8 cellular contexts compared by ENCODE assay signal in the genomic region with DNA sequence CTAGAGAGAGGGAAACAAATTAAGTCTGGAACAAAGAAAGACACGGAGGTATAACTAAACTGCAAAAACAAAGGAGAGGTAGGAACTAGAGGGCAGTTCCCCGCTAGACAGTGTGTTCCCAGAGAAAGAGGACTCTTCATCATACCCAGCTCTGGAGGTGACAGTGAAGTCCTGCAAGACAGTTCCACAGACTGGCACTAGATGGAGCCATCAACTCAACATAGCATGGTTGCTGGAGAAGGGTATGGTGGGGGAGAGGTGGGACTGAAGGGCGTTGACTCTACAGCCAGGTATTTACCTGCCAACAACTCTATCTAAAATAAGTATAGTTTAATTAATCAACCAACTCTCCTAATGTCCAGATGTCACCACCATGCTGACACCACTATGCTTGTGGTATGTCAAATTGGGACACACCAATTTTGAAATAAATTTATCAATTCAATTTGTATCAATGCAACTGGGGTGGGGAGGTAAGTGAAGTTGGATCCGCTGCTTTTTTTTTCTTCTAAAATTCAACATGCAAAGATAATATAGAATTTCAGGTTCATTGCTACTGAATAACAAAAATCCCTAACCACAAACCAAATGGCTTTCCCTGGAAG. TPM values are rescaled to one million over a fixed set of nuclear protein-coding genes. Genes with fewer than 3 reads are reported as not detected.
DNase-seq lines count a peak whose midpoint lies in the region; ATAC-seq and TF ChIP-seq lines count a peak whose summit lies in the region.

No MANE protein-coding gene starts in this region.

- H3K79me1 ChIP-seq in mesendoderm (ENCODE audit: low read length), result no peaks in the 10 kb centered on the region

- peaks cover 0 to 1% of the 10 kb centered on the region in 2 donors for H3K27me3 Mint-ChIP-seq in CD8-positive, alpha-beta memory T cell
- no peaks in the 10 kb centered on the region for H3K27me3 Mint-ChIP-seq in MCF 10A (ENCODE audit: insufficient read depth, unreplicated experiment)

- no peak overlapping the region for H3K27ac ChIP-seq in CD8-positive, alpha-beta memory T cell (ENCODE audit: low read depth, low read length)
- H3K27ac ChIP-seq in HL-60 (replicated peaks) (no peak overlapping the region), mesendoderm (ENCODE audit: low read depth, low read length) (no peak overlapping the region), tibial nerve (peak overlapping the region in 1 of 4 donors; percentile 71)

- no peak overlapping the region for H4K5ac ChIP-seq in mesendoderm (ENCODE audit: low read length)

- TF ChIP-seq POLR2A in tibial nerve (IDR thresholded peaks at IDR 0.05), result no peak

- H2BK120ac ChIP-seq in mesendoderm (ENCODE audit: low read depth, low read length), result no peak overlapping the region

- peaks cover 0 to 13% (median 2%) of the 10 kb centered on the region in 3 donors for H3K36me3 Mint-ChIP-seq in CD8-positive, alpha-beta memory T cell
- H3K36me3 Mint-ChIP-seq in MCF 10A (ENCODE audit: insufficient read depth, unreplicated experiment), result no peaks in the 10 kb centered on the region

- ATAC-seq in HG03175 (IDR thresholded peaks at IDR 0.05; ENCODE audit: unreplicated experiment), result no peak
- no peak for ATAC-seq in HG03159 (IDR thresholded peaks at IDR 0.05; ENCODE audit: unreplicated experiment)

- H3K27me3 ChIP-seq in CD8-positive, alpha-beta memory T cell (ENCODE audit: insufficient read depth, low read length, poor library complexity, severe bottlenecking), result no peaks in the 10 kb centered on the region
- H3K27me3 ChIP-seq in HL-60 (ENCODE audit: insufficient read depth, poor library complexity, severe bottlenecking) (no peaks in the 10 kb centered on the region), mesendoderm (ENCODE audit: insufficient read depth, low read length, poor library complexity) (no peaks in the 10 kb centered on the region), tibial nerve (no peaks in the 10 kb centered on the region)

- POLR2A ChIA-PET in CD8-positive, alpha-beta memory T cell (lab: Charles Lee), result no interaction called here
- POLR2A ChIA-PET in MCF 10A (lab: Yijun Ruan, JAX), result interaction anchor here (0.7 to 4.0 kb wide), 7 partner anchors 9 to 199 kb away, joined by 3 to 47 read pairs (median 4); a partner anchor contains a TSS

- H4K8ac ChIP-seq in mesendoderm (ENCODE audit: low read depth, low read length), result no peak overlapping the region

- H3K79me2 ChIP-seq in mesendoderm (ENCODE audit: control insufficient read depth, insufficient read depth, low read length), result no peaks in the 10 kb centered on the region

- H3K4ac ChIP-seq in mesendoderm (ENCODE audit: low read depth, low read length), result no peak overlapping the region

- no peak overlapping the region for H2BK15ac ChIP-seq in mesendoderm (replicated peaks; ENCODE audit: low read depth)

- CTCF ChIA-PET in CD8-positive, alpha-beta memory T cell (lab: Charles Lee), result interaction anchor here (0.8 to 3.7 kb wide), 8 partner anchors 8 to 192 kb away, joined by 3 to 17 read pairs (median 4); no protein-coding TSS in a partner anchor
- CTCF ChIA-PET in MCF 10A (lab: Yijun Ruan, JAX), result interaction anchor here (0.5 to 6.9 kb wide), 16 partner anchors 8 to 346 kb away, joined by 3 to 54 read pairs (median 3); no protein-coding TSS in a partner anchor

- no TSS peak for BruUV-seq in MCF 10A (replicated peaks; lab: Mats Ljungman, UMichigan)

- peaks cover 3 to 7% (median 6%) of the 10 kb centered on the region in 5 donors for H3K9me3 Mint-ChIP-seq in CD8-positive, alpha-beta memory T cell
- peaks cover 8% of the 10 kb centered on the region for H3K9me3 Mint-ChIP-seq in MCF 10A (ENCODE audit: unreplicated experiment)

- no peak for TF ChIP-seq EP300 in tibial nerve (IDR thresholded peaks at IDR 0.05)

- peaks cover 52 to 86% (median 77%) of the 10 kb centered on the region in 3 donors for H3K4me1 Mint-ChIP-seq in CD8-positive, alpha-beta memory T cell
- H3K4me1 Mint-ChIP-seq in MCF 10A (ENCODE audit: insufficient read depth, unreplicated experiment), result peaks cover 9% of the 10 kb centered on the region

- WGBS in mesendoderm (ENCODE audit: extremely low coverage, insufficient coverage, low lambda C conversion rate), result no CpG with 5 or more reads among the region's 4 CpGs
- 88 to 90% methylated on average over 4 of the region's 4 CpGs for whole genome bisulfite sequencing in tibial nerve, 2 donors

- H3K23ac ChIP-seq in mesendoderm (ENCODE audit: low read length), result no peak overlapping the region

- peaks cover 73% of the 10 kb centered on the region for H3K4me1 ChIP-seq in CD8-positive, alpha-beta memory T cell (ENCODE audit: insufficient read depth, low read length)
- no peaks in the 10 kb centered on the region for H3K4me1 ChIP-seq in mesendoderm (ENCODE audit: control insufficient read depth, low read depth, low read length)
- H3K4me1 ChIP-seq in tibial nerve, result peaks cover 0 to 46% (median 19%) of the 10 kb centered on the region in 4 donors

- peak in 3 of 5 donors; percentile 24 to 53 (median 52) for DNase-seq in CD8-positive, alpha-beta memory T cell
- peak in 1 of 2 experiments; percentile 58 for DNase-seq in HL-60 (ENCODE audit: low read depth in 1 of 2, low spot score in 1 of 2)
- DNase-seq in SW 1271 (lab: John Stamatoyannopoulos, UW), result peak; percentile 15 to 34
- peak; percentile 69 for DNase-seq in MCF 10A (ENCODE audit: unreplicated experiment)
- DNase-seq in mesendoderm, result peak; percentile 94
- no peak for DNase-seq in tibial nerve (ENCODE audit: low spot score in 2 of 2)

- intact Hi-C loops in MCF 10A (cut with micrococcal nuclease), result loop anchor here (1.0 to 10.0 kb wide), 3 partner anchors 72 to 192 kb away; no protein-coding TSS in a partner anchor

- no peak overlapping the region for H3K4me2 ChIP-seq in mesendoderm (ENCODE audit: low read length)

- peak overlapping the region in 7 of 8 donors; percentile 21 to 95 (median 72) for H3K27ac Mint-ChIP-seq in CD8-positive, alpha-beta memory T cell
- H3K27ac Mint-ChIP-seq in MCF 10A (ENCODE audit: low read depth, unreplicated experiment), result no peak overlapping the region

- peak overlapping the region; percentile 59 for H3K4me3 ChIP-seq in CD8-positive, alpha-beta memory T cell (ENCODE audit: low read length)
- no peak overlapping the region for H3K4me3 ChIP-seq in HL-60 (replicated peaks; ENCODE audit: insufficient read depth, low read length)
- H3K4me3 ChIP-seq in mesendoderm (ENCODE audit: low read length), result no peak overlapping the region
- no peak overlapping the region for H3K4me3 ChIP-seq in tibial nerve

- no peak overlapping the region for H3K18ac ChIP-seq in mesendoderm (ENCODE audit: low read length)

- TF ChIP-seq CTCF in HL-60 (IDR thresholded peaks at IDR 0.05; ENCODE audit: insufficient read depth, low read length), result peak; percentile 65
- TF ChIP-seq CTCF in MCF 10A (IDR thresholded peaks at IDR 0.05; ENCODE audit: unreplicated experiment), result peak; percentile 64
- peak; percentile 11 to 45 (median 28) for TF ChIP-seq CTCF in tibial nerve (IDR thresholded peaks at IDR 0.05)

- no peaks in the 10 kb centered on the region for H3K36me3 ChIP-seq in CD8-positive, alpha-beta memory T cell (ENCODE audit: insufficient read depth, low read length)
- H3K36me3 ChIP-seq in mesendoderm (ENCODE audit: control insufficient read depth, insufficient read depth, low read length), result no peaks in the 10 kb centered on the region
- H3K36me3 ChIP-seq in tibial nerve, result no peaks in the 10 kb centered on the region

- peak overlapping the region in 6 of 7 donors; percentile 19 to 91 (median 38) for H3K4me3 Mint-ChIP-seq in CD8-positive, alpha-beta memory T cell
- H3K4me3 Mint-ChIP-seq in MCF 10A (ENCODE audit: unreplicated experiment), result no peak overlapping the region

- H3K56ac ChIP-seq in mesendoderm (ENCODE audit: low read length), result no peak overlapping the region

- no peaks in the 10 kb centered on the region for H3K9me3 ChIP-seq in CD8-positive, alpha-beta memory T cell (ENCODE audit: low read length)
- H3K9me3 ChIP-seq in tibial nerve, result no peaks in the 10 kb centered on the region

- H2AK5ac ChIP-seq in mesendoderm (ENCODE audit: low read length), result no peak overlapping the region

- no peak overlapping the region for H3K9ac ChIP-seq in mesendoderm (ENCODE audit: low read length)

- H2BK5ac ChIP-seq in mesendoderm (ENCODE audit: low read length), result no peak overlapping the region

RNA-seq across cellular contexts. Expression of a gene that starts 9.7 kb away (rescaled TPM):
- 10 to 100 TPM; 39.9 to 41.8 TPM for total RNA-seq in CD8-positive, alpha-beta memory T cell
- 7.4 TPM for polyA plus RNA-seq in CD8-positive, alpha-beta memory T cell
- total RNA-seq in MCF 10A (2022) (7.5 and 9.9 TPM in 2 replicates), tibial nerve (10 to 100 TPM in 2 of 4 donors, 1 to 10 TPM in 2; 4.4 to 11.1 (median 8.4) TPM)
- polyA plus RNA-seq in mesendoderm (2013, experiment 1 of 2), result 1.8 TPM
- 2.1 TPM for polyA plus RNA-seq in mesendoderm (2013, experiment 2 of 2)

Comparison
In these comparisons a context has a peak if more than half of its experiments do, and no peak if none do; other contexts are left out.
1. DNase-seq: peak in CD8-positive, alpha-beta memory T cell (3 of 5), SW 1271 (2 of 2), MCF 10A (single experiment) and mesendoderm (single experiment); none in tibial nerve (0 of 2).
2. Peak in every context shown above with its lines, with median percentiles within 50 percentile points of each other: CTCF ChIP-seq.